ENCODE assay signal across 19 cellular contexts in the genomic region with DNA sequence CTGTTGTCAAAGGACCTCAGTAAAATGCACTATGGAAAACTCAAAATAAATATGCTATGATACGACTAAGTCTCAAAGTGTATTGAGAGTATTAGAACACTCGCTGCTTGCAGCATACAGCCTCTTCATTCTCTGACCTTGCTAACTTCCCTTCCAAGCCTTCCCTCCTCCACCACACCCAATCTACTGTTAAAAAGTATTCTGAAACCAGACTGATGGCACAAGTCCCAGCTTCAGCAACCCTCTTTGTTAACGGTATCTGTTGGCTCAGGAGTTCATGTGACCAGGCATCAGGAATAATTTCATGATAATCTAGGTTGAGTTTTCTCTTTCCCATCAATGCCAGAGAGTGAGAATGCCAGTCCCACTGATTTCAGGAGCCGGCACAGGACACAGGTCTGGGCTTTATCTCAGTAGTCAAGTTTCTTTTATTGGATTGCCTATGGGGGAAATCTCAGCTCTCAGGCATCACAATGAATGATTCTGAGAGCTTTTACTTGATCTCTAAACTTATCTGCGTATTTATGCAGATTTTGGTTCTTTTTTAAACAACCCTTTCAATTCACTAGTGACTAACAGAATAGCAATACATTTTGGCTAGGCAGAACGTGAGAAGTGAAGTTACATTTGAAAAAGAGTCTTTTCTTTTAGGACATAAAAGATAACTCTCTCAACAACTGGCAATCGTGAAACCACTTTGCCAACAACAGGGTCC.
DNase-seq lines count a peak whose midpoint lies in the region; ATAC-seq, FAIRE-seq and TF ChIP-seq lines count a peak whose summit lies in the region.
"Had no signal": no experiment of that assay in that cellular context is flagged by ENCODE, and none has a peak within 500 bp of the region (broad histone marks: within the 10 kb centered on the region; RNA-seq: fewer than 3 reads in every experiment).

No MANE protein-coding gene starts in this region.

- H3K9ac ChIP-seq in endothelial cell of umbilical vein (replicated peaks; ENCODE audit: extremely low read depth, insufficient read depth, low read length), result no peak overlapping the region

- BruUV-seq in endothelial cell of umbilical vein (replicated peaks; lab: Mats Ljungman, UMichigan), result no TSS peak

- intact Hi-C loops in endothelial cell of umbilical vein (cut with micrococcal nuclease), result no loop called here

- H3K4me3 ChIP-seq in endothelial cell of umbilical vein (replicated peaks in 1 of 3; ENCODE audit: insufficient read depth in 1 of 3, low read depth in 1 of 3, low read length in 3 of 3), result no peak overlapping the region
- H3K4me3 ChIP-seq in mesodermal cell (ENCODE audit: extremely low read depth, insufficient read depth, low read length, poor library complexity, severe bottlenecking), result no peak overlapping the region
- H3K4me3 ChIP-seq: SK-N-MC, suprapubic skin had no signal

- H3K9me3 Mint-ChIP-seq in effector memory CD8-positive, alpha-beta T cell, result no peaks in the 10 kb centered on the region
- H3K9me3 Mint-ChIP-seq: activated CD4-positive, alpha-beta T cell treated with anti-CD3 and anti-CD28 coated beads, Interleukin-2, amount 10 ng/mL, durations not matched to agents 7 days and 5 days; activated naive CD4-positive, alpha-beta T cell treated with anti-CD3 and anti-CD28 coated beads for 36 hours had no signal

- no peak overlapping the region for H3K27ac Mint-ChIP-seq in effector memory CD8-positive, alpha-beta T cell
- H3K27ac Mint-ChIP-seq: activated CD4-positive, alpha-beta T cell treated with anti-CD3 and anti-CD28 coated beads, Interleukin-2, amount 10 ng/mL, durations not matched to agents 7 days and 5 days; activated naive CD4-positive, alpha-beta T cell treated with anti-CD3 and anti-CD28 coated beads for 36 hours had no signal

- H3K27me3 Mint-ChIP-seq in effector memory CD8-positive, alpha-beta T cell, result peaks cover 5 to 8% of the 10 kb centered on the region in 2 donors

- CTCF ChIA-PET in endothelial cell of umbilical vein (lab: Charles Lee), result interaction anchor here (1.2 kb wide), 1 partner anchor 394 kb away, joined by 3 read pairs; no protein-coding TSS in a partner anchor

- H3K27me3 ChIP-seq in endothelial cell of umbilical vein (ENCODE audit: control insufficient read depth in 2 of 2, insufficient read depth in 2 of 2, low read length in 2 of 2), result peaks cover 0 to 10% of the 10 kb centered on the region in 2 experiments
- H3K27me3 ChIP-seq: brain microvascular endothelial cell, suprapubic skin had no signal

- no peaks in the 10 kb centered on the region for H3K4me1 ChIP-seq in endothelial cell of umbilical vein (ENCODE audit: control insufficient read depth, extremely low read depth, insufficient read depth, low read length)
- peaks cover 18% of the 10 kb centered on the region for H3K4me1 ChIP-seq in mesodermal cell (ENCODE audit: control insufficient read depth, insufficient read depth, low read length, poor library complexity, severe bottlenecking)
- H3K4me1 ChIP-seq: suprapubic skin had no signal

- H3K27ac ChIP-seq in endothelial cell of umbilical vein (ENCODE audit: insufficient read depth, low read depth, low read length) (no peak overlapping the region), mesodermal cell (ENCODE audit: low read depth, low read length, severe bottlenecking) (peak overlapping the region; percentile 51)
- H3K27ac ChIP-seq: brain microvascular endothelial cell, SK-N-MC, suprapubic skin had no signal

- no peaks in the 10 kb centered on the region for H4K20me1 ChIP-seq in endothelial cell of umbilical vein (replicated peaks; ENCODE audit: control insufficient read depth, extremely low read depth, insufficient read depth, low read length)

- H3K4me2 ChIP-seq in endothelial cell of umbilical vein (ENCODE audit: insufficient read depth, low read length), result no peak overlapping the region

- no peaks in the 10 kb centered on the region for H3K36me3 ChIP-seq in endothelial cell of umbilical vein (ENCODE audit: control insufficient read depth in 2 of 2, extremely low read depth in 1 of 2, insufficient read depth in 2 of 2, low read length in 2 of 2)
- no peaks in the 10 kb centered on the region for H3K36me3 ChIP-seq in mesodermal cell (ENCODE audit: control insufficient read depth, insufficient read depth, low read length)
- H3K36me3 ChIP-seq: brain microvascular endothelial cell, suprapubic skin had no signal

- POLR2A ChIA-PET in endothelial cell of umbilical vein (lab: Charles Lee), result no interaction called here

- no peak overlapping the region for H2AFZ ChIP-seq in endothelial cell of umbilical vein (ENCODE audit: low read depth, low read length)

- 66 to 76% methylated on average over 3 to 4 of the region's 7 CpGs for WGBS in mesodermal cell (ENCODE audit: insufficient coverage in 2 of 2), 2 experiments

- ATAC-seq in HG03378 (IDR thresholded peaks at IDR 0.05; ENCODE audit: unreplicated experiment) (no peak), HG02938 (IDR thresholded peaks at IDR 0.05; ENCODE audit: unreplicated experiment) (no peak)
- no peak for ATAC-seq in effector memory CD8-positive, alpha-beta T cell (replicated peaks)

- TF ChIP-seq CTCF in endothelial cell of umbilical vein (IDR thresholded peaks at IDR 0.05; ENCODE audit: extremely low read depth in 1 of 2, insufficient read depth in 1 of 2, low read depth in 1 of 2, low read length in 2 of 2), result no peak

- no peak overlapping the region for H3K4me3 Mint-ChIP-seq in effector memory CD8-positive, alpha-beta T cell
- H3K4me3 Mint-ChIP-seq: activated CD4-positive, alpha-beta T cell treated with anti-CD3 and anti-CD28 coated beads, Interleukin-2, amount 10 ng/mL, durations not matched to agents 7 days and 5 days; activated naive CD4-positive, alpha-beta T cell treated with anti-CD3 and anti-CD28 coated beads for 36 hours had no signal

- no peak for TF ChIP-seq POLR2A in endothelial cell of umbilical vein (IDR thresholded peaks at IDR 0.05; ENCODE audit: low read depth, low read length)

- no peaks in the 10 kb centered on the region for H3K4me1 Mint-ChIP-seq in effector memory CD8-positive, alpha-beta T cell (ENCODE audit: low read depth in 2 of 2)
- H3K4me1 Mint-ChIP-seq: activated CD4-positive, alpha-beta T cell treated with anti-CD3 and anti-CD28 coated beads, Interleukin-2, amount 10 ng/mL, durations not matched to agents 7 days and 5 days had no signal

- no peaks in the 10 kb centered on the region for H3K9me1 ChIP-seq in endothelial cell of umbilical vein (replicated peaks; ENCODE audit: control insufficient read depth, extremely low read depth, insufficient read depth, low read length)

- dilution Hi-C loops in endothelial cell of umbilical vein (cut with MboI; ENCODE audit: extremely low pct_ligation_motif_present, low sequenced_read_pairs), result no loop called here

- no peaks in the 10 kb centered on the region for H3K36me3 Mint-ChIP-seq in effector memory CD8-positive, alpha-beta T cell (ENCODE audit: insufficient read depth)

- H3K9me3 ChIP-seq in endothelial cell of umbilical vein (replicated peaks; ENCODE audit: control insufficient read depth, insufficient read depth, low read length), result no peaks in the 10 kb centered on the region
- H3K9me3 ChIP-seq in mesodermal cell (ENCODE audit: control insufficient read depth, low read length), result no peaks in the 10 kb centered on the region
- H3K9me3 ChIP-seq: suprapubic skin had no signal

- DNase-seq in COLO829 (ENCODE audit: low spot score) (peak; percentile 30), OCI-M1 (lab: John Stamatoyannopoulos, UW) (peak; percentile 36), endothelial cell of umbilical vein (ENCODE audit: low read depth, low spot score) (no peak)
- no peak for DNase-seq in stimulated activated CD4-positive, alpha-beta T cell treated with anti-CD3 and anti-CD28 coated beads, Interleukin-15, amount 100 ng/mL, for 24 hours
- DNase-seq in effector memory CD8-positive, alpha-beta T cell, result no peak
- DNase-seq: activated CD4-positive, alpha-beta T cell treated with anti-CD3 and anti-CD28 coated beads, Interleukin-2, amount 10 ng/mL, durations not matched to agents 7 days and 5 days; activated naive CD4-positive, alpha-beta T cell treated with anti-CD3 and anti-CD28 coated beads for 36 hours; brain microvascular endothelial cell; hypothalamus; MM.1S; NCI-H187; NCI-H510A; small intestine had no signal

- peak; percentile 38 for FAIRE-seq in endothelial cell of umbilical vein (lab: Jason Lieb, UNC)
- FAIRE-seq: small intestine, TTC549 had no signal

- no peaks in the 10 kb centered on the region for H3K79me2 ChIP-seq in endothelial cell of umbilical vein (ENCODE audit: control insufficient read depth, insufficient read depth, low read length)

TF ChIP-seq in endothelial cell of umbilical vein, 7 proteins besides CTCF, POLR2A, EP300 and RAD21:
- TF ChIP-seq, protein P1, sequence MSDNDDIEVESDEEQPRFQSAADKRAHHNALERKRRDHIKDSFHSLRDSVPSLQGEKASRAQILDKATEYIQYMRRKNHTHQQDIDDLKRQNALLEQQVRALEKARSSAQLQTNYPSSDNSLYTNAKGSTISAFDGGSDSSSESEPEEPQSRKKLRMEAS (IDR thresholded peaks at IDR 0.05; ENCODE audit: insufficient read depth, insufficient read length), result no peak
- no peak for TF ChIP-seq FOS (IDR thresholded peaks at IDR 0.05; ENCODE audit: borderline replicate concordance, insufficient read depth, low read length)
- no peak for TF ChIP-seq POLR2AphosphoS5 (IDR thresholded peaks at IDR 0.05; ENCODE audit: insufficient read depth, low read depth, low read length)
- TF ChIP-seq MYC (IDR thresholded peaks at IDR 0.05; ENCODE audit: low read depth, low read length), result no peak
- TF ChIP-seq JUN (IDR thresholded peaks at IDR 0.05; ENCODE audit: borderline replicate concordance, insufficient read depth, insufficient read length, low read depth), result no peak

Comparison
In these comparisons a context has a peak if more than half of its experiments do, and no peak if none do; other contexts are left out.
1. DNase-seq: peak in COLO829 (single experiment) and OCI-M1 (single experiment); none in endothelial cell of umbilical vein (single experiment), stimulated activated CD4-positive, alpha-beta T cell treated with anti-CD3 and anti-CD28 coated beads, Interleukin-15, amount 100 ng/mL, for 24 hours (single experiment) and effector memory CD8-positive, alpha-beta T cell (0 of 3).